Comparison of ENCODE assay signal across 9 cellular contexts in the genomic region with DNA sequence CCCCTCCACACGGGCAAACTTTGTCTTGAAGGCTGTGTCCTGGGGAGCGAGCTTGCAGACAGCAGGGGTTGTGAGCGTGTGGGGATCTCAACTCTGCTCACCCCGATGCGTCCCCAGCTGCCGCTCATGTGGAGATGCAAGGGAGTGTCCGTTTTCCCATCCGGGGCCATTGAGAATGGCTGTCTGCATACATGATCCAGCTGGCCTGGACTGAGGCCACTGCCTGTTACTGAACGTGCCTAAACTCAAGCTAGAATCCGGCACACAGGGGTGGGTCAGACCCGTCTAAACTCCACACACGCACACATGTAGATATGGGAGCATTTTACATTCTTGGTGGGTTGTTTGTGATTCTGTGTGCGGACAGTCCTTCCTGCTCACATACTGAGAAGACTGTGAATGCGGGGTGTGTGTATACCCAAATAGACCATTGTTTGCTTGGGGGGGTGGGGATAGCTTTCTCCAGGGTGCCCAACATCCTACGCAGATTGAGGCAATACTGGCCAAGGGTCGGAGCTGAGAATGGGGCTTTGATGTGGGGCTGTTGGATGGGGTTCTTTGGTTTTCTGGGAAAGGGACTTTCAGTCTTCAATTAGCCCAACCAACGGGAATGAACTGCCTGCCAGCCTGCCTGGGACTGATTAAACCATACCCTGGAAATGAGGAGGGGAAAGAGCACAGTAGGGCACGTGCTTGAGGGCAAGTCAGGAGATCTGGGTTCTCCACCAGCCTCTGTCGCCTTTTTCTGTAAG.
DNase-seq lines count a peak whose midpoint lies in the region; ATAC-seq and TF ChIP-seq lines count a peak whose summit lies in the region.
"Had no signal": no experiment of that assay in that cellular context is flagged by ENCODE, and none has a peak within 500 bp of the region (broad histone marks: within the 10 kb centered on the region; RNA-seq: fewer than 3 reads in every experiment).

No MANE protein-coding gene starts in this region.

- H3K36me3 ChIP-seq in MM.1S (replicated peaks; ENCODE audit: insufficient read depth, low read length), result no peaks in the 10 kb centered on the region

- H3K27me3 Mint-ChIP-seq in T-helper 17 cell, result no peaks in the 10 kb centered on the region

- peaks cover 10% of the 10 kb centered on the region for H3K4me1 ChIP-seq in MM.1S (ENCODE audit: low read length)

- TF ChIP-seq CTCF in AG10803 (conservative IDR thresholded peaks at IDR 0.05; ENCODE audit: low read length) (no peak), omental fat pad (IDR thresholded peaks at IDR 0.05) (no peak), MM.1S (IDR thresholded peaks at IDR 0.05; ENCODE audit: low read length) (no peak)

- peaks cover 11% of the 10 kb centered on the region for H3K27me3 ChIP-seq in MM.1S (replicated peaks; ENCODE audit: insufficient read depth, low read length)

- H3K27ac ChIP-seq in MM.1S (ENCODE audit: low read length), result no peak overlapping the region

- H3K9ac ChIP-seq in MM.1S (ENCODE audit: low read length), result no peak overlapping the region

- no peak overlapping the region for H3K4me2 ChIP-seq in MM.1S (ENCODE audit: low read depth, low read length)

- no peaks in the 10 kb centered on the region for H3K9me2 ChIP-seq in MM.1S (replicated peaks; ENCODE audit: insufficient read depth, low read length)

- no peak overlapping the region for H3K27ac Mint-ChIP-seq in T-helper 17 cell

- peaks cover 3% of the 10 kb centered on the region for H3K36me3 Mint-ChIP-seq in T-helper 17 cell (ENCODE audit: low read depth)

- peaks cover 12% of the 10 kb centered on the region for H3K4me1 Mint-ChIP-seq in T-helper 17 cell

- no peaks in the 10 kb centered on the region for H4K20me1 ChIP-seq in MM.1S (ENCODE audit: insufficient read depth, low read length)

- no peak for ATAC-seq in T-helper 17 cell
- ATAC-seq in omental fat pad (ENCODE audit: low FRiP score), result peak; percentile 17
- ATAC-seq in HG02623 (IDR thresholded peaks at IDR 0.05; ENCODE audit: unreplicated experiment), result no peak
- no peak for ATAC-seq in SK-N-SH treated with all-trans-retinoic acid at 6 μM for 48 hours
- ATAC-seq: Panc1 had no signal

- peak overlapping the region; percentile 63 for H3K4me3 Mint-ChIP-seq in T-helper 17 cell

- DNase-seq in AG10803 (ENCODE audit: low read depth) (peak; percentile 60), T-helper 17 cell (no peak), foreskin melanocyte (peak; percentile 83), omental fat pad (ENCODE audit: low spot score) (no peak), NCI-H345 (lab: John Stamatoyannopoulos, UW) (no peak), MM.1S (no peak)

- no peaks in the 10 kb centered on the region for H3K9me3 ChIP-seq in T-helper 17 cell (ENCODE audit: control insufficient read depth, low read length, poor library complexity, severe bottlenecking)
- H3K9me3 ChIP-seq in MM.1S (replicated peaks; ENCODE audit: insufficient read depth, low read length), result no peaks in the 10 kb centered on the region

- H3K4me3 ChIP-seq in AG10803 (ENCODE audit: low read length), result peak overlapping the region; percentile 51
- no peak overlapping the region for H3K4me3 ChIP-seq in MM.1S (ENCODE audit: low read length)

- no peak overlapping the region for H2AFZ ChIP-seq in MM.1S (ENCODE audit: low read length)

- no peaks in the 10 kb centered on the region for H3K79me2 ChIP-seq in MM.1S (ENCODE audit: low read length)

- H3F3A ChIP-seq in MM.1S (ENCODE audit: insufficient read depth, low read length), result 0 out of 2 replicates have a peak, but pooled peaks cover 6% of the 10 kb centered on the region

TF ChIP-seq in SK-N-SH treated with all-trans-retinoic acid at 6 μM for 48 hours, 23 proteins besides CTCF, POLR2A, EP300 and RAD21:
- TF ChIP-seq SNAI2 (CRISPR knock-in tag; IDR thresholded peaks at IDR 0.05) (no peak), ZNF70 (CRISPR knock-in tag; IDR thresholded peaks at IDR 0.05) (no peak), GLIS3 (CRISPR knock-in tag; IDR thresholded peaks at IDR 0.05) (no peak), ZNF8 (CRISPR knock-in tag; IDR thresholded peaks at IDR 0.05) (no peak), TOX (CRISPR knock-in tag; IDR thresholded peaks at IDR 0.05; ENCODE audit: borderline replicate concordance) (no peak)
- TF ChIP-seq, protein P1, sequence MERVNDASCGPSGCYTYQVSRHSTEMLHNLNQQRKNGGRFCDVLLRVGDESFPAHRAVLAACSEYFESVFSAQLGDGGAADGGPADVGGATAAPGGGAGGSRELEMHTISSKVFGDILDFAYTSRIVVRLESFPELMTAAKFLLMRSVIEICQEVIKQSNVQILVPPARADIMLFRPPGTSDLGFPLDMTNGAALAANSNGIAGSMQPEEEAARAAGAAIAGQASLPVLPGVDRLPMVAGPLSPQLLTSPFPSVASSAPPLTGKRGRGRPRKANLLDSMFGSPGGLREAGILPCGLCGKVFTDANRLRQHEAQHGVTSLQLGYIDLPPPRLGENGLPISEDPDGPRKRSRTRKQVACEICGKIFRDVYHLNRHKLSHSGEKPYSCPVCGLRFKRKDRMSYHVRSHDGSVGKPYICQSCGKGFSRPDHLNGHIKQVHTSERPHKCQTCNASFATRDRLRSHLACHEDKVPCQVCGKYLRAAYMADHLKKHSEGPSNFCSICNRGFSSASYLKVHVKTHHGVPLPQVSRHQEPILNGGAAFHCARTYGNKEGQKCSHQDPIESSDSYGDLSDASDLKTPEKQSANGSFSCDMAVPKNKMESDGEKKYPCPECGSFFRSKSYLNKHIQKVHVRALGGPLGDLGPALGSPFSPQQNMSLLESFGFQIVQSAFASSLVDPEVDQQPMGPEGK (CRISPR knock-in tag; IDR thresholded peaks at IDR 0.05; ENCODE audit: borderline replicate concordance), result no peak
- TF ChIP-seq, protein P2, sequence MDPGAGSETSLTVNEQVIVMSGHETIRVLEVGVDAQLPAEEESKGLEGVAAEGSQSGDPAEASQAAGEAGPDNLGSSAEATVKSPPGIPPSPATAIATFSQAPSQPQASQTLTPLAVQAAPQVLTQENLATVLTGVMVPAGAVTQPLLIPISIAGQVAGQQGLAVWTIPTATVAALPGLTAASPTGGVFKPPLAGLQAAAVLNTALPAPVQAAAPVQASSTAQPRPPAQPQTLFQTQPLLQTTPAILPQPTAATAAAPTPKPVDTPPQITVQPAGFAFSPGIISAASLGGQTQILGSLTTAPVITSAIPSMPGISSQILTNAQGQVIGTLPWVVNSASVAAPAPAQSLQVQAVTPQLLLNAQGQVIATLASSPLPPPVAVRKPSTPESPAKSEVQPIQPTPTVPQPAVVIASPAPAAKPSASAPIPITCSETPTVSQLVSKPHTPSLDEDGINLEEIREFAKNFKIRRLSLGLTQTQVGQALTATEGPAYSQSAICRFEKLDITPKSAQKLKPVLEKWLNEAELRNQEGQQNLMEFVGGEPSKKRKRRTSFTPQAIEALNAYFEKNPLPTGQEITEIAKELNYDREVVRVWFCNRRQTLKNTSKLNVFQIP (CRISPR knock-in tag; IDR thresholded peaks at IDR 0.05; ENCODE audit: borderline replicate concordance, low read depth), result no peak

Comparison
In these comparisons a context has a peak if more than half of its experiments do, and no peak if none do; other contexts are left out.
1. DNase-seq: peak in AG10803 (single experiment) and foreskin melanocyte (single experiment); none in T-helper 17 cell (0 of 3), omental fat pad (single experiment), NCI-H345 (single experiment) and MM.1S (single experiment).